ENCODE assay signal across 11 cellular contexts in the genomic region with DNA sequence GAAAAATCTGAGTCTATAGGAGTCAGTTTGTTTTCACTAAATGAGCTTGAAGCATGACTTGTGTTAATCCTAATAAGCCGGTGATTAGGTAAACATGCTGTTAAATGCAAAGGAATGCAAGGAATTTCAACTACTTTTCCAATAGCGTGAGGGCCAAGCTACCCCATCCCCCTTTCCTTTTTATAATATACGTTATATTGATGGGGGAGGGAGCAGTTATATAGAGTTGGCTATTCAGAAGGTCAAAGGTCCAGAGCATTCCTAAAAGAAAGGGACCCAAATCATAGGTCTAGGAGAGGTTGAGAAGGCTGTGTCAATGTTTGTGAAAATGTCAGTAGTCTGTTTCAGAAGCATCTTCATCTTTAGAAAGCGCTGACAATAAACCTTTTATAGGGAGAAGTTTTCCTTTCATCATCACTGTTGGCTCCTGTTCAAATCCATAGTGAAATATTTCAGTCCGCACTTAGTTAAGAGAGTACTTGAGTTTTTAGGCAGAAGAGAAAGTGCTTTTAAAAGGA. TPM values are rescaled to one million over a fixed set of nuclear protein-coding genes. Genes with fewer than 3 reads are reported as not detected.
A peak's percentile ranks its signal among the peaks of the same experiment; 100 is the strongest.
DNase-seq lines count a peak whose midpoint lies in the region; ATAC-seq and TF ChIP-seq lines count a peak whose summit lies in the region.
"Had no signal": no experiment of that assay in that cellular context is flagged by ENCODE, and none has a peak within 500 bp of the region (broad histone marks: within the 10 kb centered on the region; RNA-seq: fewer than 3 reads in every experiment).

No MANE protein-coding gene starts in this region.

- POLR2A ChIA-PET in AG04450 (lab: Yijun Ruan, JAX): interaction anchor here (0.9 to 4.3 kb wide), 9 partner anchors 20 to 266 kb away, joined by 4 to 88 read pairs (median 10); a partner anchor contains a TSS
- POLR2A ChIA-PET in activated CD4-positive, alpha-beta memory T cell treated with anti-CD3 and anti-CD28 coated beads, Interleukin-2, amount 10 ng/mL, durations not matched to agents 7 days and 5 days (lab: Charles Lee): no interaction called here

- no peak overlapping the region for H2BK120ac ChIP-seq in mesenchymal stem cell (ENCODE audit: low read depth, low read length)

- H3K9ac ChIP-seq in HUES48 (ENCODE audit: low read depth, low read length) (peak overlapping the region; percentile 98; the same call in 1 of the 2 replicates), mesenchymal stem cell (ENCODE audit: low read length) (peak overlapping the region; percentile 99)

- H2BK12ac ChIP-seq in mesenchymal stem cell (ENCODE audit: low read length in 2 of 2): no peak overlapping the region

- H3K9me3 ChIP-seq in AG04450 (ENCODE audit: control insufficient read depth, insufficient read depth, low read length) (peaks cover 4% of the 10 kb centered on the region), HUES48 (ENCODE audit: control insufficient read depth, insufficient read depth, low read length) (no peaks in the 10 kb centered on the region), mesenchymal stem cell (ENCODE audit: control insufficient read depth, low read length) (no peaks in the 10 kb centered on the region)
- H3K9me3 ChIP-seq: Peyer's patch had no signal

- peak overlapping the region; percentile 39 for H3K4me2 ChIP-seq in mesenchymal stem cell (ENCODE audit: low read length, poor library complexity, severe bottlenecking)

- no peak overlapping the region for H3K27ac Mint-ChIP-seq in activated CD4-positive, alpha-beta memory T cell treated with anti-CD3 and anti-CD28 coated beads, Interleukin-2, amount 10 ng/mL, durations not matched to agents 7 days and 5 days

- H3K9me3 Mint-ChIP-seq in activated CD4-positive, alpha-beta memory T cell treated with anti-CD3 and anti-CD28 coated beads, Interleukin-2, amount 10 ng/mL, durations not matched to agents 7 days and 5 days: no peaks in the 10 kb centered on the region

- H3K36me3 Mint-ChIP-seq in activated CD4-positive, alpha-beta memory T cell treated with anti-CD3 and anti-CD28 coated beads, Interleukin-2, amount 10 ng/mL, durations not matched to agents 7 days and 5 days (ENCODE audit: low read depth): no peaks in the 10 kb centered on the region

- H2BK5ac ChIP-seq in mesenchymal stem cell (ENCODE audit: low read depth, low read length, poor library complexity, severe bottlenecking): no peak overlapping the region

- no peak overlapping the region for H3K4ac ChIP-seq in mesenchymal stem cell (ENCODE audit: low read depth in 1 of 2, low read length in 2 of 2)

- no peak overlapping the region for H3K23ac ChIP-seq in mesenchymal stem cell (ENCODE audit: low read length in 2 of 2)

- H3K27me3 Mint-ChIP-seq in activated CD4-positive, alpha-beta memory T cell treated with anti-CD3 and anti-CD28 coated beads, Interleukin-2, amount 10 ng/mL, durations not matched to agents 7 days and 5 days: peaks cover 47% of the 10 kb centered on the region

- no peak overlapping the region for H3K14ac ChIP-seq in mesenchymal stem cell (ENCODE audit: low read length in 2 of 2)

- H2AK5ac ChIP-seq in mesenchymal stem cell (ENCODE audit: low read length, severe bottlenecking): no peak overlapping the region

- H3K4me1 ChIP-seq in HUES48 (ENCODE audit: control insufficient read depth, insufficient read depth, low read length) (peaks cover 42% of the 10 kb centered on the region), mesenchymal stem cell (ENCODE audit: control insufficient read depth, insufficient read depth, low read depth, low read length) (peaks cover 12% of the 10 kb centered on the region)

- H3K4me3 ChIP-seq in AG04450 (ENCODE audit: low read depth, low read length) (peak overlapping the region; percentile 93; the same call in 1 of the 2 replicates), HUES48 (ENCODE audit: low read depth, low read length) (peak overlapping the region; percentile 96), mesenchymal stem cell (ENCODE audit: insufficient read depth in 1 of 2, low read depth in 1 of 2, low read length in 2 of 2) (peak overlapping the region in 1 of 2 experiments; percentile 92)
- H3K4me3 ChIP-seq: Peyer's patch had no signal

- H4K8ac ChIP-seq in mesenchymal stem cell (ENCODE audit: low read length): no peak overlapping the region

- CTCF ChIA-PET in AG04450 (lab: Charles Lee): interaction anchor here (0.6 to 6.5 kb wide), 5 partner anchors 46 to 617 kb away, joined by 3 to 84 read pairs (median 5); a partner anchor contains a TSS
- CTCF ChIA-PET in activated CD4-positive, alpha-beta memory T cell treated with anti-CD3 and anti-CD28 coated beads, Interleukin-2, amount 10 ng/mL, durations not matched to agents 7 days and 5 days (lab: Charles Lee): interaction anchor here (0.5 to 1.1 kb wide), 3 partner anchors 11 to 238 kb away, joined by 3 read pairs; no protein-coding TSS in a partner anchor

- H3K4me3 Mint-ChIP-seq in activated CD4-positive, alpha-beta memory T cell treated with anti-CD3 and anti-CD28 coated beads, Interleukin-2, amount 10 ng/mL, durations not matched to agents 7 days and 5 days: no peak overlapping the region

- H3K27ac ChIP-seq in AG04450 (ENCODE audit: low read depth, low read length) (no peak overlapping the region), HUES48 (ENCODE audit: low read depth, low read length) (peak overlapping the region; percentile 93), mesenchymal stem cell (ENCODE audit: low read length, poor library complexity, severe bottlenecking) (peak overlapping the region; percentile 69)

- 10% methylated on average over 3 of the region's 5 CpGs for WGBS in mesenchymal stem cell

- no peak overlapping the region for H2AFZ ChIP-seq in mesenchymal stem cell (ENCODE audit: low read depth, low read length)

- peaks cover 12% of the 10 kb centered on the region for H3K4me1 Mint-ChIP-seq in activated CD4-positive, alpha-beta memory T cell treated with anti-CD3 and anti-CD28 coated beads, Interleukin-2, amount 10 ng/mL, durations not matched to agents 7 days and 5 days

- TF ChIP-seq CTCF in AG04450 (IDR thresholded peaks at IDR 0.05; ENCODE audit: low read depth, low read length): no peak

- H3K79me1 ChIP-seq in mesenchymal stem cell (replicated peaks; ENCODE audit: low read length, poor library complexity, severe bottlenecking): no peaks in the 10 kb centered on the region

- peaks cover 27% of the 10 kb centered on the region for H3K36me3 ChIP-seq in HUES48 (ENCODE audit: control insufficient read depth, insufficient read depth, low read length)
- peaks cover 12 to 26% of the 10 kb centered on the region in 2 experiments for H3K36me3 ChIP-seq in mesenchymal stem cell (ENCODE audit: control insufficient read depth in 1 of 2, insufficient read depth in 2 of 2, low read depth in 1 of 2, low read length in 2 of 2)
- H3K36me3 ChIP-seq: Peyer's patch had no signal

- ATAC-seq in HG03135 (IDR thresholded peaks at IDR 0.05; ENCODE audit: unreplicated experiment) (no peak), esophagus mucosa (no peak), GM18502 (IDR thresholded peaks at IDR 0.05; ENCODE audit: poor library complexity, unreplicated experiment) (no peak)

- DNase-seq in AG04450 (ENCODE audit: low read depth, low spot score): peak; percentile 86
- peak; percentile 61 for DNase-seq in cerebellar cortex (ENCODE audit: low spot score)
- peak; percentile 96 for DNase-seq in mesenchymal stem cell
- no peak for DNase-seq in activated CD4-positive, alpha-beta memory T cell treated with anti-CD3 and anti-CD28 coated beads, Interleukin-2, amount 10 ng/mL, durations not matched to agents 7 days and 5 days
- DNase-seq: activated T-cell treated with anti-CD3 and anti-CD28 coated beads, Interleukin-2, amount 50 U/mL, for 48 hours; Peyer's patch; stimulated activated CD4-positive, alpha-beta T cell treated with anti-CD3 and anti-CD28 coated beads, Interleukin-1b, Interleukin-23, amount 100 ng/mL, for 48 hours had no signal

- no peak overlapping the region for H3K18ac ChIP-seq in mesenchymal stem cell (ENCODE audit: low read depth in 1 of 2, low read length in 2 of 2)

- H3K27me3 ChIP-seq in AG04450 (ENCODE audit: control insufficient read depth, insufficient read depth, low read length): no peaks in the 10 kb centered on the region
- peaks cover 3% of the 10 kb centered on the region for H3K27me3 ChIP-seq in HUES48 (ENCODE audit: control insufficient read depth, insufficient read depth, low read length)
- H3K27me3 ChIP-seq in mesenchymal stem cell (ENCODE audit: control insufficient read depth in 1 of 2, insufficient read depth in 1 of 2, low read length in 2 of 2): no peaks in the 10 kb centered on the region
- H3K27me3 ChIP-seq: Peyer's patch had no signal

- no peak overlapping the region for H2BK15ac ChIP-seq in mesenchymal stem cell (ENCODE audit: low read depth, poor library complexity, severe bottlenecking)

- H4K91ac ChIP-seq in mesenchymal stem cell (ENCODE audit: low read length): no peak overlapping the region

RNA-seq across cellular contexts. Expression of a gene that starts 3.8 kb away (rescaled TPM):
- polyA plus RNA-seq in AG04450 (2011; rRNA removed): 194 and 206 TPM in 2 replicates
- 172 and 200 TPM in 2 replicates for polyA minus RNA-seq in AG04450 (2011; rRNA and poly(A)+ RNA removed)
- 408 TPM for polyA plus RNA-seq in mesenchymal stem cell (2013, experiment 1 of 2)
- 395 TPM for polyA plus RNA-seq in mesenchymal stem cell (2013, experiment 2 of 2)
- total RNA-seq in activated CD4-positive, alpha-beta memory T cell treated with anti-CD3 and anti-CD28 coated beads, Interleukin-2, amount 10 ng/mL, durations not matched to agents 7 days and 5 days: not detected
- 2.5 TPM for total RNA-seq in esophagus mucosa
